Comparison of ENCODE assay signal across 23 cellular contexts in genomic region chr16:79560923-79561322, GRCh38.
"Had no signal": no experiment of that assay in that cellular context is flagged by ENCODE, and none has a peak within 500 bp of the region (broad histone marks: within the 10 kb centered on the region; RNA-seq: fewer than 3 reads in every experiment).

No MANE protein-coding gene starts in this region.

- H3K9me3 ChIP-seq: ovary, tibial nerve, uterus had no signal

- DNase-seq: hippocampal formation; kidney glomerular epithelial cell; left cardiac atrium; left lung; mesendoderm; naive B cell; natural killer cell; nephron progenitor cell; ovary; retina; right cardiac atrium; stimulated activated CD4-positive, alpha-beta T cell treated with anti-CD3 and anti-CD28 coated beads, Interleukin-1b, Interleukin-23, amount 100 ng/mL, for 48 hours; stimulated activated CD4-positive, alpha-beta T cell treated with anti-CD3 and anti-CD28 coated beads, Interleukin-2, amount 100 ng/mL, for 48 hours; stimulated activated CD4-positive, alpha-beta T cell treated with anti-CD3 and anti-CD28 coated beads, Interleukin-4, amount 100 ng/mL, for 4 hours; stimulated activated CD8-positive, alpha-beta memory T cell treated with anti-CD3 and anti-CD28 coated beads, Interleukin-4, amount 100 ng/mL, for 48 hours; stimulated activated naive CD4-positive, alpha-beta T cell treated with Interleukin-2 at 50 U/mL for 16 hours; stimulated activated naive CD8-positive, alpha-beta T cell treated with anti-CD3 and anti-CD28 coated beads, Interleukin-15, amount 100 ng/mL, for 72 hours; substantia nigra; uterus had no signal

- ATAC-seq: left cardiac atrium; left lung; natural killer cell; right cardiac atrium; stimulated activated memory B cell treated with anti-CD40 and anti-IgM and Interleukin-4, amounts not matched to agents 10 μg/mL and 1 μg/mL and 100 μg/mL, for 72 hours; stimulated activated naive CD8-positive, alpha-beta T cell treated with anti-CD3 and anti-CD28 coated beads, Interleukin-15, amount 100 ng/mL, for 72 hours had no signal

- H3K4me3 ChIP-seq: left lung, lung, ovary, smooth muscle cell, tibial nerve, uterus had no signal

- H3K36me3 ChIP-seq: left lung, ovary, tibial nerve, uterus had no signal

- H3K27me3 ChIP-seq: left lung, ovary, tibial nerve, uterus had no signal

- H3K4me1 ChIP-seq: left lung, tibial nerve, uterus had no signal
